Comparison of ENCODE assay signal across 8 cellular contexts in genomic region chr3:112979244-112979832, GRCh38. TPM values are rescaled to one million over a fixed set of nuclear protein-coding genes. Genes with fewer than 3 reads are reported as not detected.
A peak's percentile ranks its signal among the peaks of the same experiment; 100 is the strongest.
DNase-seq lines count a peak whose midpoint lies in the region; ATAC-seq, FAIRE-seq and TF ChIP-seq lines count a peak whose summit lies in the region.

No MANE protein-coding gene starts in this region.

- no peak for FAIRE-seq in GM12878 (lab: Jason Lieb, UNC)

- intact Hi-C loops in GM12878 (cut with micrococcal nuclease; ENCODE audit: unreplicated experiment) (loop anchor here (1.0 to 10.0 kb wide), 5 partner anchors 245 to 865 kb away; partner anchors contain the start of gene SLC9C1), sciatic nerve (cut with DNase I) (no loop called here)

- DNase-seq in SHP77 (lab: John Stamatoyannopoulos, UW) (peak; percentile 5 to 14), SHP77 treated with DMSO at 0.1 percent for 48 hours (lab: John Stamatoyannopoulos, UW) (no peak), NB4 (ENCODE audit: low read depth) (peak; percentile 56), GM12878 (ENCODE audit: low read depth, low spot score) (no peak), sciatic nerve (ENCODE audit: low spot score) (no peak)
- no peak for DNase-seq in stimulated activated CD4-positive, alpha-beta T cell treated with anti-CD3 and anti-CD28 coated beads, Interleukin-4, amount 100 ng/mL, for 1 hour

- H3K4me3 ChIP-seq in NB4 (ENCODE audit: low read depth, low read length), result no peak overlapping the region
- H3K4me3 ChIP-seq in GM12878, result no peak overlapping the region
- H3K4me3 ChIP-seq in liver (ENCODE audit: low read depth in 1 of 3, low read length in 3 of 3), result no peak overlapping the region

- peak; percentile 74 for TF ChIP-seq RAD21 in GM12878 (IDR thresholded peaks at IDR 0.05; ENCODE audit: insufficient read depth, low read depth, low read length)
- peak; percentile 77 to 80 for TF ChIP-seq RAD21 in liver (IDR thresholded peaks at IDR 0.05)

- H3K4me1 ChIP-seq in GM12878 (ENCODE audit: control insufficient read depth, insufficient read depth, low read length) (peaks cover 25% of the 10 kb centered on the region), liver (ENCODE audit: control insufficient read depth in 4 of 4, insufficient read depth in 4 of 4, low read length in 3 of 4) (no peaks in the 10 kb centered on the region)

- H3K4me2 ChIP-seq in GM12878 (ENCODE audit: control insufficient read depth, insufficient read depth), result no peak overlapping the region

- H4K20me1 ChIP-seq in GM12878 (ENCODE audit: control insufficient read depth, insufficient read depth), result no peaks in the 10 kb centered on the region

- H3K27ac ChIP-seq in GM12878 (ENCODE audit: control insufficient read depth, insufficient read depth) (no peak overlapping the region), liver (ENCODE audit: low read depth in 1 of 2, low read length in 2 of 2) (no peak overlapping the region)

- no peaks in the 10 kb centered on the region for H3K9me3 ChIP-seq in GM12878 (replicated peaks; ENCODE audit: control insufficient read depth, insufficient read depth, low read length)
- H3K9me3 ChIP-seq in liver (ENCODE audit: control insufficient read depth in 4 of 4, low read length in 3 of 4), result no peaks in the 10 kb centered on the region

- H3K27me3 ChIP-seq in GM12878 (replicated peaks in 1 of 2; ENCODE audit: control insufficient read depth in 2 of 2, insufficient read depth in 2 of 2, low read length in 1 of 2) (no peaks in the 10 kb centered on the region), liver (ENCODE audit: control insufficient read depth in 4 of 4, insufficient read depth in 4 of 4, low read length in 3 of 4) (peaks cover 0 to 4% (median 0%) of the 10 kb centered on the region in 4 donors)

- H3K9ac ChIP-seq in GM12878 (ENCODE audit: control insufficient read depth, insufficient read depth, low read length) (no peak overlapping the region), liver (ENCODE audit: low read depth in 1 of 2, low read length in 2 of 2) (no peak overlapping the region)

- WGBS in GM12878 (ENCODE audit: insufficient coverage, insufficient replicate concordance, low lambda C conversion rate, missing lambda C conversion rate), result 30% methylated on average over 1 of the region's 1 CpG
- 82% methylated on average over 1 of the region's 1 CpG for WGBS in liver

- SMC1A ChIA-PET in GM12878 (lab: Charles Lee; ENCODE audit: uncharacterized antibody, unreplicated experiment), result interaction anchor here (0.7 to 7.8 kb wide), 31 partner anchors 10 to 686 kb away, joined by 3 to 174 read pairs (median 4); partner anchors contain the start of genes CD200R1L and SLC9C1

- peak; percentile 51 for ATAC-seq in GM12878
- no peak for ATAC-seq in GM19328 (IDR thresholded peaks at IDR 0.05; ENCODE audit: unreplicated experiment)
- no peak for ATAC-seq in sciatic nerve

- peak; percentile 12 for TF ChIP-seq CTCF in NB4 (IDR thresholded peaks at IDR 0.05; ENCODE audit: low read depth, low read length)
- peak; percentile 35 to 62 (median 49); a peak in 4 of 6 replicates for TF ChIP-seq CTCF in GM12878 (IDR thresholded peaks at IDR 0.05 in 2 of 3, conservative IDR thresholded peaks at IDR 0.05 in 1 of 3; ENCODE audit: control insufficient read depth in 2 of 3, extremely low read depth in 1 of 3, insufficient read depth in 1 of 3, low read depth in 3 of 3, low read length in 3 of 3)
- peak; percentile 69 for TF ChIP-seq CTCF in liver (IDR thresholded peaks at IDR 0.05; ENCODE audit: low read depth, low read length, missing input control)

- BruUV-seq in GM12878 (replicated peaks; lab: Mats Ljungman, UMichigan), result no TSS peak

- H3K79me2 ChIP-seq in GM12878 (ENCODE audit: control insufficient read depth, insufficient read depth, low read length), result no peaks in the 10 kb centered on the region

- no peak overlapping the region for H2AFZ ChIP-seq in GM12878 (ENCODE audit: control insufficient read depth, low read depth, low read length)

- TF ChIP-seq POLR2A in NB4 (IDR thresholded peaks at IDR 0.05; ENCODE audit: extremely low read depth, insufficient read length) (no peak), GM12878 (IDR thresholded peaks at IDR 0.05; ENCODE audit: low read depth, low read length) (no peak)

- CTCF ChIA-PET in GM12878 (lab: Yijun Ruan, JAX), result interaction anchor here (0.6 to 5.6 kb wide), 52 partner anchors 11 to 842 kb away, joined by 3 to 165 read pairs (median 4); partner anchors contain the start of genes GTPBP8 and SLC9C1

- TF ChIP-seq EP300 in GM12878 (IDR thresholded peaks at IDR 0.05; ENCODE audit: borderline replicate concordance in 1 of 2, control insufficient read depth in 1 of 2, low read depth in 2 of 2, low read length in 2 of 2), result no peak

- H3K36me3 ChIP-seq in GM12878 (ENCODE audit: control insufficient read depth in 2 of 2, insufficient read depth in 2 of 2, low read length in 1 of 2) (no peaks in the 10 kb centered on the region), liver (ENCODE audit: control insufficient read depth in 4 of 4, insufficient read depth in 3 of 4, low read depth in 1 of 4, low read length in 3 of 4) (no peaks in the 10 kb centered on the region)

- POLR2A ChIA-PET in GM12878 (lab: Charles Lee), result interaction anchor here (0.6 kb wide), 1 partner anchor 236 kb away, joined by 5 read pairs; no protein-coding TSS in a partner anchor

- RAD21 ChIA-PET in GM12878 (lab: Charles Lee; ENCODE audit: unreplicated experiment), result interaction anchor here (0.9 to 6.7 kb wide), 21 partner anchors 9 to 868 kb away, joined by 3 to 99 read pairs (median 5); partner anchors contain the start of gene SLC9C1

- in situ Hi-C loops in GM12878 (cut with MboI), result loop anchor here (5.0 kb wide), 2 partner anchors 242 to 337 kb away; partner anchors contain the start of gene CCDC80

TF ChIP-seq in liver, 16 proteins besides CTCF, POLR2A, EP300 and RAD21:
- TF ChIP-seq SP1 (IDR thresholded peaks at IDR 0.05), result no peak

RNA-seq across cellular contexts. Expression of gene CD200R1, which starts 4.4 kb away (rescaled TPM):
- total RNA-seq in GM12878 (2013; cell fraction: nucleolus; rRNA removed), result 0.17 and 0.21 TPM in 2 replicates
- total RNA-seq in GM12878 (2014; rRNA removed) (0.73 and 0.82 TPM in 2 replicates), GM12878 (2014; rRNA removed; fragmentation: Illumina TruSeq; extraction: Trizol) (0.88 and 0.98 TPM in 2 replicates), GM12878 (2021) (0.87 and 0.90 TPM in 2 replicates), liver (1 to 10 TPM in 1 of 2 donors, under 1 TPM in 1; 0.84 to 5.4 TPM), sciatic nerve (3.2 TPM)
- 1.4 TPM for polyA plus RNA-seq in GM12878 (2011; ENCODE audit: low read depth)
- polyA plus RNA-seq in GM12878 (2011; rRNA removed) (0.12 and 0.15 TPM in 2 replicates), GM12878 (2014; fragmentation: Illumina TruSeq; extraction: Trizol) (0.81 and 0.98 TPM in 2 replicates), GM12878 (2014; fragmentation: Nextera tagmentation; extraction: Ambion mirVana) (under 1 TPM; 0.90 to 0.93 TPM), GM12878 (2014; rRNA removed) (0.60 and 1.1 TPM in 2 replicates), GM12878 (2016; fragmentation: Nextera tagmentation; extraction: Ambion mirVana) (under 1 TPM; 0.55 to 0.59 TPM), liver (1 to 10 TPM in 1 of 2 donors, under 1 TPM in 1; 0.40 to 1.2 TPM)
- polyA plus RNA-seq in GM12878 (2011; cell fraction: cytosol; rRNA removed), result 0.03 and 0.07 TPM in 2 replicates
- 0.25 and 0.28 TPM in 2 replicates for polyA plus RNA-seq in GM12878 (2011; cell fraction: nucleus; rRNA removed)
- polyA plus RNA-seq in GM12878 (2012), result 1.8 and 3.4 TPM in 2 replicates
- polyA minus RNA-seq in GM12878 (2011; rRNA and poly(A)+ RNA removed), result 0.15 and 0.31 TPM in 2 replicates
- not detected in 2 replicates for polyA minus RNA-seq in GM12878 (2011; cell fraction: cytosol; rRNA and poly(A)+ RNA removed)
- polyA minus RNA-seq in GM12878 (2011; cell fraction: nucleus; rRNA and poly(A)+ RNA removed), result 0.12 TPM in 1 of 2 replicates, not detected in the other

RNA-seq across cellular contexts. Expression of gene GTPBP8, which starts 11.4 kb away (rescaled TPM):
- total RNA-seq in GM12878 (2013; cell fraction: nucleolus; rRNA removed), result 14.4 and 17.4 TPM in 2 replicates
- total RNA-seq in GM12878 (2014; rRNA removed), result 16.8 and 25.6 TPM in 2 replicates
- total RNA-seq in GM12878 (2014; rRNA removed; fragmentation: Illumina TruSeq; extraction: Trizol), result 12.7 and 13.6 TPM in 2 replicates
- 10.8 and 14.0 TPM in 2 replicates for total RNA-seq in GM12878 (2021)
- 6.0 TPM for polyA plus RNA-seq in GM12878 (2011; ENCODE audit: low read depth)
- 15.3 and 22.6 TPM in 2 replicates for polyA plus RNA-seq in GM12878 (2011; rRNA removed)
- polyA plus RNA-seq in GM12878 (2011; cell fraction: cytosol; rRNA removed), result 23.9 and 32.5 TPM in 2 replicates
- polyA plus RNA-seq in GM12878 (2011; cell fraction: nucleus; rRNA removed), result 12.3 and 19.7 TPM in 2 replicates
- polyA plus RNA-seq in GM12878 (2012), result 11.9 and 12.3 TPM in 2 replicates
- 10.3 and 11.9 TPM in 2 replicates for polyA plus RNA-seq in GM12878 (2014; fragmentation: Illumina TruSeq; extraction: Trizol)
- polyA plus RNA-seq in GM12878 (2014; fragmentation: Nextera tagmentation; extraction: Ambion mirVana), result 10 to 100 TPM; 18.8 to 29.0 TPM
- 15.3 and 20.3 TPM in 2 replicates for polyA plus RNA-seq in GM12878 (2014; rRNA removed)
- polyA plus RNA-seq in GM12878 (2016; fragmentation: Nextera tagmentation; extraction: Ambion mirVana), result 10 to 100 TPM; 13.6 to 19.0 TPM
- 6.5 and 16.8 TPM in 2 replicates for polyA minus RNA-seq in GM12878 (2011; rRNA and poly(A)+ RNA removed)
- polyA minus RNA-seq in GM12878 (2011; cell fraction: cytosol; rRNA and poly(A)+ RNA removed), result 6.8 and 8.3 TPM in 2 replicates
- 10.2 and 23.1 TPM in 2 replicates for polyA minus RNA-seq in GM12878 (2011; cell fraction: nucleus; rRNA and poly(A)+ RNA removed)
- 10 to 100 TPM; 10.1 to 17.6 TPM for total RNA-seq in liver
- polyA plus RNA-seq in liver, result 1 to 10 TPM; 7.4 to 8.4 TPM
- 11.4 TPM for total RNA-seq in sciatic nerve

Comparison
In these comparisons a context has a peak if more than half of its experiments do, and no peak if none do; other contexts are left out.
1. DNase-seq: peak in SHP77 (2 of 2) and NB4 (single experiment); none in SHP77 treated with DMSO at 0.1 percent for 48 hours (single experiment), GM12878 (single experiment), stimulated activated CD4-positive, alpha-beta T cell treated with anti-CD3 and anti-CD28 coated beads, Interleukin-4, amount 100 ng/mL, for 1 hour (single experiment) and sciatic nerve (single experiment).
2. CTCF ChIP-seq: peak in every context shown above with its lines; median percentile 69 in liver; 49 in GM12878; 12 in NB4.